13 cellular contexts compared by ENCODE assay signal in genomic region chr7:80106498-80107113, GRCh38. TPM values are rescaled to one million over a fixed set of nuclear protein-coding genes. Genes with fewer than 3 reads are reported as not detected.
DNase-seq lines count a peak whose midpoint lies in the region; ATAC-seq and TF ChIP-seq lines count a peak whose summit lies in the region.
"Had no signal": no experiment of that assay in that cellular context is flagged by ENCODE, and none has a peak within 500 bp of the region (broad histone marks: within the 10 kb centered on the region; RNA-seq: fewer than 3 reads in every experiment).

No MANE protein-coding gene starts in this region.

- no peaks in the 10 kb centered on the region for H3K36me3 ChIP-seq in left ventricle myocardium inferior
- no peaks in the 10 kb centered on the region for H3K36me3 ChIP-seq in endocrine pancreas (ENCODE audit: control insufficient read depth, insufficient read depth, low read length)
- H3K36me3 ChIP-seq in transverse colon, result no peaks in the 10 kb centered on the region
- H3K36me3 ChIP-seq: tibial artery had no signal

- ATAC-seq in HG03571 (IDR thresholded peaks at IDR 0.05; ENCODE audit: unreplicated experiment), result peak; percentile 47
- ATAC-seq in GM19023 (IDR thresholded peaks at IDR 0.05; ENCODE audit: unreplicated experiment), result no peak
- ATAC-seq: activated CD8-positive, alpha-beta memory T cell treated with anti-CD3 and anti-CD28 coated beads, Interleukin-2, amount 10 ng/mL, durations not matched to agents 7 days and 5 days had no signal

- H3K27me3 ChIP-seq in left ventricle myocardium inferior (ENCODE audit: low read depth) (no peaks in the 10 kb centered on the region), endocrine pancreas (ENCODE audit: control insufficient read depth, insufficient read depth, low read length) (no peaks in the 10 kb centered on the region), transverse colon (no peaks in the 10 kb centered on the region)
- H3K27me3 ChIP-seq: tibial artery had no signal

- no peaks in the 10 kb centered on the region for H3K9me3 ChIP-seq in left ventricle myocardium inferior (replicated peaks)
- H3K9me3 ChIP-seq in endocrine pancreas (ENCODE audit: control insufficient read depth, low read length), result no peaks in the 10 kb centered on the region
- H3K9me3 ChIP-seq in transverse colon, result no peaks in the 10 kb centered on the region
- H3K9me3 ChIP-seq: tibial artery had no signal

- TF ChIP-seq CTCF in left ventricle myocardium inferior (IDR thresholded peaks at IDR 0.05; ENCODE audit: borderline replicate concordance) (no peak), transverse colon (IDR thresholded peaks at IDR 0.05) (no peak)

- H3K9ac ChIP-seq in endocrine pancreas (ENCODE audit: control insufficient read depth, insufficient read depth, low read length), result no peak overlapping the region

- intact Hi-C loops in left ventricle myocardium inferior (cut with micrococcal nuclease), result no loop called here
- intact Hi-C loops in cardiac septum (cut with DNase I), result no loop called here
- intact Hi-C loops in transverse colon (cut with DNase I; ENCODE audit: low total_unique reads), result no loop called here

- H3K4me3 ChIP-seq in left ventricle myocardium inferior, result no peak overlapping the region
- peak overlapping the region; percentile 28 for H3K4me3 ChIP-seq in endocrine pancreas (ENCODE audit: control insufficient read depth, insufficient read depth, low read length)
- peak overlapping the region in 1 of 4 donors; percentile 13 for H3K4me3 ChIP-seq in transverse colon
- H3K4me3 ChIP-seq: tibial artery had no signal

- DNase-seq in left ventricle myocardium inferior (no peak), cardiac septum (ENCODE audit: low spot score) (no peak), transverse colon (no peak), NCI-H345 (lab: John Stamatoyannopoulos, UW) (no peak), NCI-H82 treated with DMSO at 0.1 percent for 48 hours (lab: John Stamatoyannopoulos, UW; ENCODE audit: unreplicated experiment) (no peak)
- DNase-seq: activated CD8-positive, alpha-beta memory T cell treated with anti-CD3 and anti-CD28 coated beads, Interleukin-2, amount 10 ng/mL, durations not matched to agents 7 days and 5 days; erythroblast; NCI-H510A treated with DMSO at 0.1 percent for 48 hours; tibial artery had no signal

- no peak for TF ChIP-seq POLR2A in transverse colon (IDR thresholded peaks at IDR 0.05)

- no peak for TF ChIP-seq EP300 in transverse colon (IDR thresholded peaks at IDR 0.05; ENCODE audit: low read depth)

- H3K27ac ChIP-seq in left ventricle myocardium inferior (replicated peaks) (peak overlapping the region; percentile 3), transverse colon (peak overlapping the region; percentile 56 to 74 (median 72))
- H3K27ac ChIP-seq: tibial artery had no signal

- in situ Hi-C loops in transverse colon (cut with MboI; ENCODE audit: low pct_ligation_motif_present in 1 of 4, low pct_unique_long_range_greater_than_20kb in 1 of 4, low sequenced_read_pairs in 3 of 4), result no loop called here

- H3K4me1 ChIP-seq in left ventricle myocardium inferior (peaks cover 10% of the 10 kb centered on the region), endocrine pancreas (ENCODE audit: control insufficient read depth, insufficient read depth, low read length) (peaks cover 13% of the 10 kb centered on the region), transverse colon (peaks cover 13 to 28% (median 23%) of the 10 kb centered on the region in 4 donors)
- H3K4me1 ChIP-seq: tibial artery had no signal

- 40 to 48% methylated on average over 2 of the region's 2 CpGs for WGBS in transverse colon (ENCODE audit: low coverage in 1 of 2), 2 donors

RNA-seq across cellular contexts. Expression of gene GNAI1, which starts 28.0 kb away (rescaled TPM):
- total RNA-seq in left ventricle myocardium inferior (14.5 TPM), cardiac septum (11.3 TPM), transverse colon (10 to 100 TPM in 3 of 4 donors, 1 to 10 TPM in 1; 3.0 to 46.0 (median 37.4) TPM)
- total RNA-seq: B cell had no signal
